In genomic region chr3:94064243-94064642, GRCh38 we compare ENCODE assay signal across 1 cellular context.
A peak's percentile ranks its signal among the peaks of the same experiment; 100 is the strongest.
TF ChIP-seq lines count a peak whose summit lies in the region.

No MANE protein-coding gene starts in this region.

TF ChIP-seq in HepG2, 621 proteins besides CTCF, POLR2A, EP300 and RAD21:
- TF ChIP-seq MAFK (conservative IDR thresholded peaks at IDR 0.05 in 1 of 2, IDR thresholded peaks at IDR 0.05 in 1 of 2; ENCODE audit: low read length in 2 of 2) (peak in 1 of 2 experiments; percentile 3; a peak in 1 of 4 replicates), ZNF850 (CRISPR knock-in tag; conservative IDR thresholded peaks at IDR 0.05) (no peak)
